1 cellular context compared by ENCODE assay signal in genomic region chr12:77833329-77833728, GRCh38.
TF ChIP-seq lines count a peak whose summit lies in the region.

No MANE protein-coding gene starts in this region.

TF ChIP-seq in GM12878, 131 proteins besides CTCF, POLR2A, EP300 and RAD21:
- TF ChIP-seq SMAD5 (IDR thresholded peaks at IDR 0.05; ENCODE audit: low read depth) (no peak), GABPA (IDR thresholded peaks at IDR 0.05; ENCODE audit: low read depth) (no peak), RAD51 (IDR thresholded peaks at IDR 0.05) (no peak), IRF3 (IDR thresholded peaks at IDR 0.05) (no peak), SIX5 (IDR thresholded peaks at IDR 0.05; ENCODE audit: low read depth, low read length, severe bottlenecking) (no peak), MEF2A (IDR thresholded peaks at IDR 0.05; ENCODE audit: insufficient read depth, low read depth, low read length) (no peak), CHD1 (IDR thresholded peaks at IDR 0.05; ENCODE audit: low read depth, low read length) (no peak), ZBED1 (IDR thresholded peaks at IDR 0.05; ENCODE audit: borderline replicate concordance) (no peak), PRDM15 (CRISPR knock-in tag; IDR thresholded peaks at IDR 0.05) (no peak), NR2C2 (IDR thresholded peaks at IDR 0.05; ENCODE audit: borderline replicate concordance, control insufficient read depth, insufficient read length, low read depth) (no peak), ZNF24 (IDR thresholded peaks at IDR 0.05) (no peak), IKZF1 (conservative IDR thresholded peaks at IDR 0.05) (no peak), STAT1 (conservative IDR thresholded peaks at IDR 0.05) (no peak), EGR1 (IDR thresholded peaks at IDR 0.05; ENCODE audit: borderline replicate concordance in 1 of 2, low read depth in 2 of 2, low read length in 2 of 2) (no peak), ZBTB4 (CRISPR knock-in tag; IDR thresholded peaks at IDR 0.05) (no peak), POLR2AphosphoS5 (IDR thresholded peaks at IDR 0.05; ENCODE audit: low read length) (no peak), IRF4 (IDR thresholded peaks at IDR 0.05; ENCODE audit: low read depth, low read length) (no peak), NR2F1 (conservative IDR thresholded peaks at IDR 0.05) (no peak), MLLT1 (IDR thresholded peaks at IDR 0.05) (no peak)
